Comparison of ENCODE assay signal across 1 cellular context in genomic region chr7:129707910-129708490, GRCh38.
TF ChIP-seq lines count a peak whose summit lies in the region.

No MANE protein-coding gene starts in this region.

TF ChIP-seq in SK-N-SH treated with all-trans-retinoic acid at 6 μM for 48 hours, 23 proteins besides CTCF, POLR2A, EP300 and RAD21 (continued from another document):
- TF ChIP-seq TCF4 (CRISPR knock-in tag; IDR thresholded peaks at IDR 0.05; ENCODE audit: borderline replicate concordance) (no peak), ZNF70 (CRISPR knock-in tag; IDR thresholded peaks at IDR 0.05) (no peak), PPARA (CRISPR knock-in tag; IDR thresholded peaks at IDR 0.05; ENCODE audit: borderline replicate concordance) (no peak), ZFP3 (CRISPR knock-in tag; IDR thresholded peaks at IDR 0.05) (no peak), PATZ1 (CRISPR knock-in tag; IDR thresholded peaks at IDR 0.05; ENCODE audit: borderline replicate concordance) (no peak), ZNF8 (CRISPR knock-in tag; IDR thresholded peaks at IDR 0.05) (no peak), ZC3H10 (CRISPR knock-in tag; IDR thresholded peaks at IDR 0.05) (no peak), SNAI2 (CRISPR knock-in tag; IDR thresholded peaks at IDR 0.05) (no peak), GLIS3 (CRISPR knock-in tag; IDR thresholded peaks at IDR 0.05) (no peak), ZFP30 (CRISPR knock-in tag; IDR thresholded peaks at IDR 0.05) (no peak), RARB (CRISPR knock-in tag; IDR thresholded peaks at IDR 0.05) (no peak), CSDC2 (CRISPR knock-in tag; IDR thresholded peaks at IDR 0.05) (no peak), CSRNP3 (CRISPR knock-in tag; IDR thresholded peaks at IDR 0.05) (no peak), ISL1 (CRISPR knock-in tag; IDR thresholded peaks at IDR 0.05) (no peak), POU6F1 (CRISPR knock-in tag; IDR thresholded peaks at IDR 0.05; ENCODE audit: borderline replicate concordance, low read depth) (no peak)
